In the genomic region with DNA sequence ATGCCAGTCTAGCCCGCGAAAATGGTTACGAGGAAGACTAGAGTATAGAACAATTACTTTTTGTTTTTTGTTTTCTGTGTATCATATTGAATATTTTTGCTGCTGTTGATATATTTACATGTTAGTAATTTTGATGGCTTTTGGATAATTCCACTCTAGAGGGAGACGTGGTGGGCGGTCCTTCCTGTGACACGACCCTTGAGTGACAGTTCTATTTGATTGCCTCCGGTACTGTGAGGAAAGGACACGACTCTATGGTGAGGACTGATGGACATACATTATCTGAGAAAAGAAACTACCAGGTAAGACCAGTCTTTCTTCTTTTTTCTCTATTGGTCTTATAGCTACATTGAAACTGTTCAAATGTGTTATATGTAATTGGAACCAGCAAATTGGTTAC, we compare ENCODE assay signal across 19 cellular contexts.
"Had no signal": no experiment of that assay in that cellular context is flagged by ENCODE, and none has a peak within 500 bp of the region (broad histone marks: within the 10 kb centered on the region; RNA-seq: fewer than 3 reads in every experiment).

No MANE protein-coding gene starts in this region.

- H3K27me3 Mint-ChIP-seq: activated naive CD8-positive, alpha-beta T cell treated with anti-CD3 and anti-CD28 coated beads, Interleukin-2, amount 10 ng/mL, durations not matched to agents 7 days and 5 days had no signal

- H3K4me3 Mint-ChIP-seq: activated naive CD8-positive, alpha-beta T cell treated with anti-CD3 and anti-CD28 coated beads, Interleukin-2, amount 10 ng/mL, durations not matched to agents 7 days and 5 days; activated T-cell treated with anti-CD3 and anti-CD28 coated beads, Interleukin-2, amount 50 U/mL, for 4 hours; nephron; T-helper 2 cell treated with Interferon-gamma antibody and Interleukin-4, amounts not matched to agents 5 μg/mL and 100 μg/mL, for 36 hours had no signal

- ATAC-seq: activated T-cell treated with anti-CD3 and anti-CD28 coated beads, Interleukin-2, amount 50 U/mL, for 4 hours; heart right ventricle; left lobe of liver; pancreas; right cardiac atrium had no signal

- DNase-seq: activated CD4-positive, alpha-beta T cell treated with anti-CD3 and anti-CD28 coated beads for 1 hour; activated CD4-positive, alpha-beta T cell treated with anti-CD3 and anti-CD28 coated beads, Interleukin-2, amount 50 U/mL, for 1 hour; activated CD8-positive, alpha-beta memory T cell treated with anti-CD3 and anti-CD28 coated beads for 24 hours; activated CD8-positive, alpha-beta memory T cell treated with anti-CD3 and anti-CD28 coated beads, Interleukin-2, amount 50 U/mL, for 4 hours; activated naive CD4-positive, alpha-beta T cell treated with Interleukin-2 at 50 U/mL for 16 hours; activated naive CD8-positive, alpha-beta T cell treated with anti-CD3 and anti-CD28 coated beads, Interleukin-2, amount 10 ng/mL, durations not matched to agents 7 days and 5 days; activated T-cell treated with anti-CD3 and anti-CD28 coated beads, Interleukin-2, amount 50 U/mL, for 4 hours; amygdala; heart right ventricle; pancreas; right cardiac atrium; stimulated activated CD4-positive, alpha-beta T cell treated with anti-CD3 and anti-CD28 coated beads, Interleukin-1b, Interleukin-23, amount 100 ng/mL, for 48 hours; transverse colon; uterus; WERI-Rb-1 had no signal

- H3K9me3 ChIP-seq: heart right ventricle, neutrophil, pancreas, transverse colon, uterus had no signal

- H3K27ac Mint-ChIP-seq: activated naive CD8-positive, alpha-beta T cell treated with anti-CD3 and anti-CD28 coated beads, Interleukin-2, amount 10 ng/mL, durations not matched to agents 7 days and 5 days; nephron; T-helper 2 cell treated with Interferon-gamma antibody and Interleukin-4, amounts not matched to agents 5 μg/mL and 100 μg/mL, for 36 hours had no signal

- H3K9me3 Mint-ChIP-seq: activated T-cell treated with anti-CD3 and anti-CD28 coated beads, Interleukin-2, amount 50 U/mL, for 4 hours; T-helper 2 cell treated with Interferon-gamma antibody and Interleukin-4, amounts not matched to agents 5 μg/mL and 100 μg/mL, for 36 hours had no signal
